23 cellular contexts compared by ENCODE assay signal in the genomic region with DNA sequence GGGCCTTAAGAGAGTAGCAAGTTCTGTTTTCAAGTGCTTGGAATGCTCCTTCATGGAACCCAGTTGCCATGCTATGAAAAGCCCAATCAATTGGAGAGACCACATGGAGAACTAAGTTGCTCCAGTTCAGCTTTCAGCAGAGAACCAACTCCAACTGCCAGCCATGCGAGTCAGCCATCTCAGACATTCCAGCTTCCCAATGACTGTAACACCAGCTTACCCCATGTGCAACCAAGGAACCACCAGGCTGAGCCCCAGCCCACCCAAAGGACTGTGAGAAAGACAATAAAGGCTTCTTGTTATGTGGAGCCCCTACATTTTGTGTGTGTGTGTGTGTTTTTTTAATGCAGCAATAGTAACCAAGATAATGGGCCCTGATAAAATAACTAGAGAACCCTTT. TPM values are rescaled to one million over a fixed set of nuclear protein-coding genes. Genes with fewer than 3 reads are reported as not detected.
DNase-seq lines count a peak whose midpoint lies in the region; ATAC-seq and TF ChIP-seq lines count a peak whose summit lies in the region.
"Had no signal": no experiment of that assay in that cellular context is flagged by ENCODE, and none has a peak within 500 bp of the region (broad histone marks: within the 10 kb centered on the region; RNA-seq: fewer than 3 reads in every experiment).

No MANE protein-coding gene starts in this region.

- H3K4me1 ChIP-seq in GM23338 (ENCODE audit: insufficient read depth) (no peaks in the 10 kb centered on the region), mucosa of descending colon (ENCODE audit: low read depth) (no peaks in the 10 kb centered on the region)
- H3K4me1 ChIP-seq: stomach, vagina had no signal

- no peaks in the 10 kb centered on the region for H4K20me1 ChIP-seq in GM23338 (replicated peaks; ENCODE audit: insufficient read depth)

- DNase-seq in GM23338 (ENCODE audit: low spot score) (no peak), fibroblast of the aortic adventitia (ENCODE audit: low read depth) (peak; percentile 61), HT-29 (ENCODE audit: low spot score) (no peak), mucosa of descending colon (no peak), ecto neural progenitor cell (ENCODE audit: low spot score) (no peak)
- DNase-seq: activated CD8-positive, alpha-beta memory T cell treated with anti-CD3 and anti-CD28 coated beads, Interleukin-2, amount 50 U/mL, for 4 hours; activated naive CD4-positive, alpha-beta T cell treated with anti-CD3 and anti-CD28 coated beads, Interleukin-2, amount 10 ng/mL, durations not matched to agents 7 days and 5 days; central memory CD4-positive, alpha-beta T cell; endodermal cell; head of caudate nucleus; NCI-H2029 treated with DMSO at 0.1 percent for 48 hours; NCI-H774; RPMI8226; stomach had no signal

- no peak overlapping the region for H3K27ac Mint-ChIP-seq in GM23338
- H3K27ac Mint-ChIP-seq: activated naive CD4-positive, alpha-beta T cell treated with anti-CD3 and anti-CD28 coated beads, Interleukin-2, amount 10 ng/mL, durations not matched to agents 7 days and 5 days; endodermal cell; T-helper 1 cell treated with Interleukin-12 subunit alpha and Interleukin-12 subunit beta and Interleukin-4 antibody, amounts not matched to agents 30 μg/mL and 1 μg/mL, for 36 hours had no signal

- H2AFZ ChIP-seq in GM23338 = peak overlapping the region; percentile 32

- intact Hi-C loops in mucosa of descending colon (cut with DNase I, micrococcal nuclease) = no loop called here

- H3K9me3 Mint-ChIP-seq in GM23338 = peaks cover 2% of the 10 kb centered on the region; the same call in 1 of the 3 replicates
- H3K9me3 Mint-ChIP-seq: activated naive CD4-positive, alpha-beta T cell treated with anti-CD3 and anti-CD28 coated beads, Interleukin-2, amount 10 ng/mL, durations not matched to agents 7 days and 5 days; T-helper 1 cell treated with Interleukin-12 subunit alpha and Interleukin-12 subunit beta and Interleukin-4 antibody, amounts not matched to agents 30 μg/mL and 1 μg/mL, for 36 hours had no signal

- no peak overlapping the region for H3K4me2 ChIP-seq in GM23338

- no peaks in the 10 kb centered on the region for H3K27me3 Mint-ChIP-seq in GM23338 (ENCODE audit: insufficient read depth, low read depth, poor library complexity)

- no peak overlapping the region for H3K27ac ChIP-seq in GM23338 (ENCODE audit: low read depth)
- H3K27ac ChIP-seq: stomach, vagina had no signal

- H3K9me3 ChIP-seq in mucosa of descending colon = no peaks in the 10 kb centered on the region
- H3K9me3 ChIP-seq: stomach, vagina had no signal

- no peaks in the 10 kb centered on the region for H3K36me3 ChIP-seq in GM23338 (ENCODE audit: insufficient read depth)
- H3K36me3 ChIP-seq in mucosa of descending colon (ENCODE audit: low read depth) = no peaks in the 10 kb centered on the region
- H3K36me3 ChIP-seq: stomach, vagina had no signal

- H3K36me3 Mint-ChIP-seq in GM23338 (ENCODE audit: low read depth) = no peaks in the 10 kb centered on the region
- H3K36me3 Mint-ChIP-seq: activated naive CD4-positive, alpha-beta T cell treated with anti-CD3 and anti-CD28 coated beads, Interleukin-2, amount 10 ng/mL, durations not matched to agents 7 days and 5 days had no signal

- no peaks in the 10 kb centered on the region for H3K27me3 ChIP-seq in GM23338 (ENCODE audit: insufficient read depth)
- H3K27me3 ChIP-seq: stomach, vagina had no signal

- no peak overlapping the region for H3K4me3 Mint-ChIP-seq in GM23338
- H3K4me3 Mint-ChIP-seq: activated naive CD4-positive, alpha-beta T cell treated with anti-CD3 and anti-CD28 coated beads, Interleukin-2, amount 10 ng/mL, durations not matched to agents 7 days and 5 days; endodermal cell; T-helper 1 cell treated with Interleukin-12 subunit alpha and Interleukin-12 subunit beta and Interleukin-4 antibody, amounts not matched to agents 30 μg/mL and 1 μg/mL, for 36 hours had no signal

- no peaks in the 10 kb centered on the region for H3F3A ChIP-seq in GM23338 (replicated peaks; ENCODE audit: low read depth)

- TF ChIP-seq CTCF in GM23338 (conservative IDR thresholded peaks at IDR 0.05; ENCODE audit: low read depth in 2 of 2) (no peak), fibroblast of the aortic adventitia (IDR thresholded peaks at IDR 0.05; ENCODE audit: insufficient read depth, low read length) (no peak), mucosa of descending colon (IDR thresholded peaks at IDR 0.05) (no peak)

- ATAC-seq in GM23338 = no peak
- ATAC-seq in SK-N-SH treated with all-trans-retinoic acid at 6 μM for 48 hours = peak; percentile 47; the same call in 2 of the 3 replicates
- ATAC-seq in GM19452 (IDR thresholded peaks at IDR 0.05; ENCODE audit: unreplicated experiment) = no peak
- no peak for ATAC-seq in mucosa of descending colon
- ATAC-seq: activated CD4-positive, CD25-positive, alpha-beta regulatory T cell treated with anti-CD3 and anti-CD28 coated beads, Interleukin-2, amount 50 U/mL, for 24 hours had no signal

- 0 out of 2 replicates have a peak, but pooled peaks cover 2% of the 10 kb centered on the region for H3K9me2 ChIP-seq in GM23338 (ENCODE audit: insufficient read depth)

- H3K4me3 ChIP-seq in GM23338 (no peak overlapping the region), fibroblast of the aortic adventitia (ENCODE audit: low read depth, low read length) (no peak overlapping the region), mucosa of descending colon (no peak overlapping the region)
- H3K4me3 ChIP-seq: stomach, vagina had no signal

- peaks cover 10% of the 10 kb centered on the region; the same call in 2 of the 3 replicates for H3K4me1 Mint-ChIP-seq in GM23338
- H3K4me1 Mint-ChIP-seq: activated naive CD4-positive, alpha-beta T cell treated with anti-CD3 and anti-CD28 coated beads, Interleukin-2, amount 10 ng/mL, durations not matched to agents 7 days and 5 days; endodermal cell had no signal

- no peaks in the 10 kb centered on the region for H3K79me2 ChIP-seq in GM23338 (replicated peaks; ENCODE audit: insufficient read depth)

TF ChIP-seq in GM23338, 12 proteins besides CTCF, POLR2A, EP300 and RAD21:
- TF ChIP-seq EZH2phosphoT487 (IDR thresholded peaks at IDR 0.05; ENCODE audit: unreplicated experiment) = no peak
- no peak for TF ChIP-seq STAT1 (IDR thresholded peaks at IDR 0.05; ENCODE audit: unreplicated experiment)
- TF ChIP-seq ZNF114 (CRISPR knock-in tag; IDR thresholded peaks at IDR 0.05) = no peak
- no peak for TF ChIP-seq EZH2 (IDR thresholded peaks at IDR 0.05; ENCODE audit: low read depth, unreplicated experiment)
- no peak for TF ChIP-seq CREB1 (CRISPR knock-in tag; IDR thresholded peaks at IDR 0.05; ENCODE audit: low read depth)
- TF ChIP-seq ZNF331 (CRISPR knock-in tag; IDR thresholded peaks at IDR 0.05; ENCODE audit: low read depth) = no peak
- no peak for TF ChIP-seq NANOG (IDR thresholded peaks at IDR 0.05; ENCODE audit: borderline replicate concordance)
- TF ChIP-seq POLR2AphosphoS5 (IDR thresholded peaks at IDR 0.05; ENCODE audit: low read depth) = no peak
- TF ChIP-seq ETS1 (IDR thresholded peaks at IDR 0.05) = no peak

TF ChIP-seq in SK-N-SH treated with all-trans-retinoic acid at 6 μM for 48 hours, 23 proteins besides CTCF, POLR2A, EP300 and RAD21:
- TF ChIP-seq ZFP30 (CRISPR knock-in tag; IDR thresholded peaks at IDR 0.05) = no peak
- TF ChIP-seq ESRRG (CRISPR knock-in tag; IDR thresholded peaks at IDR 0.05) = no peak
- TF ChIP-seq PPARA (CRISPR knock-in tag; IDR thresholded peaks at IDR 0.05; ENCODE audit: borderline replicate concordance) = no peak
- no peak for TF ChIP-seq ZNF8 (CRISPR knock-in tag; IDR thresholded peaks at IDR 0.05)
- no peak for TF ChIP-seq ISL1 (CRISPR knock-in tag; IDR thresholded peaks at IDR 0.05)

RNA-seq across cellular contexts. Expression of gene CCKAR, which starts 34.9 kb away (rescaled TPM):
- not detected in 2 replicates for total RNA-seq in GM23338 (2014; rRNA removed; shearing (Covaris generic))
- polyA plus RNA-seq in GM23338 (2016; fragmentation: Nextera tagmentation; extraction: Ambion mirVana) = not detected in 2 replicates
- 3.1 TPM in 1 of 2 replicates, not detected in the other for total RNA-seq in fibroblast of the aortic adventitia (ENCODE audit: low replicate concordance)
- total RNA-seq in HT-29 (2014; rRNA removed; shearing (Covaris generic)) = not detected in 2 replicates
- total RNA-seq in mucosa of descending colon = under 1 TPM in 1 of 3 donors, not detected in 2; 0.44 TPM
- total RNA-seq: endodermal cell, G401, MCF 10A, posterior vena cava had no signal
- polyA plus RNA-seq: keratinocyte had no signal

RNA-seq across cellular contexts. Expression of gene TBC1D19, which starts 58.7 kb away (rescaled TPM):
- total RNA-seq in GM23338 (2014; rRNA removed; shearing (Covaris generic)) = 4.0 and 4.3 TPM in 2 replicates
- 1.1 and 1.9 TPM in 2 replicates for polyA plus RNA-seq in GM23338 (2016; fragmentation: Nextera tagmentation; extraction: Ambion mirVana)
- 35.2 and 67.1 TPM in 2 replicates for total RNA-seq in fibroblast of the aortic adventitia (ENCODE audit: low replicate concordance)
- total RNA-seq in HT-29 (2014; rRNA removed; shearing (Covaris generic)) = 2.0 and 5.4 TPM in 2 replicates
- 10 to 100 TPM in 1 of 3 donors, 1 to 10 TPM in 2; 3.7 to 11.6 (median 6.8) TPM for total RNA-seq in mucosa of descending colon
